17 cellular contexts compared by ENCODE assay signal in genomic region chr18:3042337-3042736, GRCh38. TPM values are rescaled to one million over a fixed set of nuclear protein-coding genes. Genes with fewer than 3 reads are reported as not detected.
DNase-seq lines count a peak whose midpoint lies in the region; ATAC-seq, FAIRE-seq and TF ChIP-seq lines count a peak whose summit lies in the region.
"Had no signal": no experiment of that assay in that cellular context is flagged by ENCODE, and none has a peak within 500 bp of the region (broad histone marks: within the 10 kb centered on the region; RNA-seq: fewer than 3 reads in every experiment).

No MANE protein-coding gene starts in this region.

- DNase-seq in right atrium auricular region (ENCODE audit: low spot score) = peak; percentile 7
- no peak for DNase-seq in cardiac septum (ENCODE audit: low spot score)
- no peak for DNase-seq in hepatocyte (ENCODE audit: low spot score)
- DNase-seq in neural progenitor cell (ENCODE audit: low spot score) = no peak
- DNase-seq in NCI-H2081 (lab: John Stamatoyannopoulos, UW) = no peak
- DNase-seq in NCI-H128 (lab: John Stamatoyannopoulos, UW; ENCODE audit: unreplicated experiment) = no peak
- no peak for DNase-seq in pancreas
- no peak for DNase-seq in urothelium cell line (ENCODE audit: low spot score)
- DNase-seq: GDM1, NCI-H1048, NCI-H146, NCI-H510A treated with DMSO at 0.1 percent for 48 hours had no signal

- H3K27me3 Mint-ChIP-seq in neural progenitor cell (ENCODE audit: insufficient read depth, low read depth) = peaks cover 6% of the 10 kb centered on the region

- intact Hi-C loops in cardiac septum (cut with DNase I) = no loop called here
- intact Hi-C loops in pancreas (cut with DNase I) = no loop called here

- no peaks in the 10 kb centered on the region for H3K36me3 ChIP-seq in right atrium auricular region
- no peaks in the 10 kb centered on the region for H3K36me3 ChIP-seq in hepatocyte (replicated peaks; ENCODE audit: insufficient read depth, low read depth)
- H3K36me3 ChIP-seq in neural progenitor cell = no peaks in the 10 kb centered on the region
- H3K36me3 ChIP-seq in pancreas = no peaks in the 10 kb centered on the region

- H3K4me3 Mint-ChIP-seq in neural progenitor cell = no peak overlapping the region

- H2AFZ ChIP-seq in hepatocyte (peak overlapping the region; percentile 13), neural progenitor cell (replicated peaks) (peak overlapping the region; percentile 35)

- peaks cover 18% of the 10 kb centered on the region for H3F3A ChIP-seq in neural progenitor cell (ENCODE audit: low read depth)

- peaks cover 3% of the 10 kb centered on the region for H3K9me3 Mint-ChIP-seq in neural progenitor cell

- no peak overlapping the region for H3K9ac ChIP-seq in neural progenitor cell

- H3K27ac Mint-ChIP-seq in neural progenitor cell = no peak overlapping the region

- FAIRE-seq in pancreas (lab: Jason Lieb, UNC) (no peak), urothelium cell line (lab: Jason Lieb, UNC) (no peak)
- FAIRE-seq: GM12891, GM18507, H1 had no signal

- H3K79me2 ChIP-seq in hepatocyte (no peaks in the 10 kb centered on the region), neural progenitor cell (ENCODE audit: low read depth) (no peaks in the 10 kb centered on the region)

- WGBS in hepatocyte (ENCODE audit: low lambda C conversion rate, missing lambda C conversion rate) = 60% methylated on average over 2 of the region's 2 CpGs
- WGBS in pancreas, 2 donors = 60 to 63% methylated on average over 2 of the region's 2 CpGs

- H3K4me1 Mint-ChIP-seq in neural progenitor cell = peaks cover 35% of the 10 kb centered on the region

- H3K9me2 ChIP-seq in hepatocyte (replicated peaks; ENCODE audit: insufficient read depth) = no peaks in the 10 kb centered on the region

- H3K36me3 Mint-ChIP-seq in neural progenitor cell = no peaks in the 10 kb centered on the region

- no peaks in the 10 kb centered on the region for H3K4me1 ChIP-seq in right atrium auricular region
- peaks cover 31% of the 10 kb centered on the region for H3K4me1 ChIP-seq in hepatocyte (ENCODE audit: insufficient read depth)
- H3K4me1 ChIP-seq in neural progenitor cell = peaks cover 32% of the 10 kb centered on the region
- peaks cover 10 to 15% (median 13%) of the 10 kb centered on the region in 3 donors for H3K4me1 ChIP-seq in pancreas

- H3K4me3 ChIP-seq in right atrium auricular region (no peak overlapping the region), hepatocyte (no peak overlapping the region), neural progenitor cell (no peak overlapping the region), pancreas (no peak overlapping the region)

- H4K20me1 ChIP-seq in hepatocyte (ENCODE audit: insufficient read depth, poor library complexity, severe bottlenecking) (no peaks in the 10 kb centered on the region), neural progenitor cell (ENCODE audit: low read depth) (no peaks in the 10 kb centered on the region)

- H3K27ac ChIP-seq in right atrium auricular region = no peak overlapping the region
- peak overlapping the region; percentile 77 for H3K27ac ChIP-seq in hepatocyte
- H3K27ac ChIP-seq in neural progenitor cell = no peak overlapping the region
- no peak overlapping the region for H3K27ac ChIP-seq in pancreas

- no peak for TF ChIP-seq CTCF in right atrium auricular region (IDR thresholded peaks at IDR 0.05)
- TF ChIP-seq CTCF in hepatocyte (IDR thresholded peaks at IDR 0.05; ENCODE audit: poor library complexity) = no peak
- TF ChIP-seq CTCF in neural progenitor cell (IDR thresholded peaks at IDR 0.05) = no peak
- no peak for TF ChIP-seq CTCF in pancreas (IDR thresholded peaks at IDR 0.05)

- no peaks in the 10 kb centered on the region for H3K9me3 ChIP-seq in right atrium auricular region
- H3K9me3 ChIP-seq in hepatocyte (ENCODE audit: low read depth) = no peaks in the 10 kb centered on the region
- no peaks in the 10 kb centered on the region for H3K9me3 ChIP-seq in neural progenitor cell (ENCODE audit: low read depth)
- H3K9me3 ChIP-seq in pancreas = no peaks in the 10 kb centered on the region

- no peaks in the 10 kb centered on the region for H3K27me3 ChIP-seq in right atrium auricular region
- H3K27me3 ChIP-seq in hepatocyte = no peaks in the 10 kb centered on the region
- no peaks in the 10 kb centered on the region for H3K27me3 ChIP-seq in neural progenitor cell
- H3K27me3 ChIP-seq in pancreas = no peaks in the 10 kb centered on the region

- H3K4me2 ChIP-seq in hepatocyte = no peak overlapping the region
- H3K4me2 ChIP-seq in neural progenitor cell = peak overlapping the region; percentile 8

- no peak for ATAC-seq in pancreas
- ATAC-seq: Panc1, Right ventricle myocardium inferior had no signal

RNA-seq across cellular contexts. Expression of gene LPIN2, which starts 29.4 kb away (rescaled TPM):
- total RNA-seq in right atrium auricular region (10 to 100 TPM; 15.5 to 19.0 TPM), cardiac septum (9.3 TPM), hepatocyte (62.1 and 71.2 TPM in 2 replicates), neural progenitor cell (ENCODE audit: low replicate concordance) (32.1 and 35.5 TPM in 2 replicates), pancreas (10 to 100 TPM in 5 of 6 donors, 1 to 10 TPM in 1; 9.9 to 23.0 (median 13.7) TPM)
- polyA plus RNA-seq in hepatocyte (28.2 and 29.1 TPM in 2 replicates), pancreas (1 to 10 TPM; 5.1 to 8.2 TPM)
